Comparison of ENCODE assay signal across 8 cellular contexts in the genomic region with DNA sequence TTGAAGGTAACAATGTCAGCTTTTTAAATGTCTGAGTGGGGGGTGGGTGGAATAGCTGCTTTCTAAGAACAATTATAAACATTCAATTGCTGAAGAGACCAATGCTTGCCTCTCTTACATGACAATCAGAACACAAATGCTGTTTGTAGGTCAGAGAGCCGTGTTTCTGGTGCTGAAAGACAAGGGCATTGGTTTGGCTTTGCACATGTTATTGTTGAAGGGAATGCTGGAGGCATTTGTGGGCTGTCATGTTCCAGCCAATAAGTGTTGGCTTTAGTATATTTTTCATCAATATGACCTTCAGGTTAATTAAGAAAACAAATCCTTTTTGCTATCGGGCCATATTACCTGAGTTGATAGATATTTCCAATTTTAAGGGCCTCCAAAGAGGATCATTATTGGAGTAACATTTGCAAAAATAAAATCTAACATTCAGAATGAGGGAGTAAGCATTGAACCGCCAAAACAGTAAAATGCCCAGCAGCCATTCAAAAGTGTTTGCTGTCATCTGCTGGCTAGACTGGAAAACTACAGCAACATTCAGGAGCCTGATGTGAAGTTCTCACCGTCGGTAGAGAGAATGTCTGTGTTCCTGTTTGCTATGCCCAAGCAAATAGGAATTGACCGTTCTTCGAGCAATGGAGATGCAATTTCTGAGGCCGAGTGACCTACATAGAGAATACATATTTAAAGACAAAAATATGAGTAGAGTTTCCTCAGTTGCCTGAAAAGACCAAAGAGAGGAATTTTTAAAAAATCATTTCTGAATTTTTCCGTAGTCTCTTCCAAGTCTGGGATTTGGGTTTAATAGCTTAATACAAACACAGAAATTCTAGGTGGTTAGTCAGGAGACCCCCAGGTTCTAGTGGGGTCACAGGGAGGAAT.
A peak's percentile ranks its signal among the peaks of the same experiment; 100 is the strongest.
DNase-seq lines count a peak whose midpoint lies in the region; ATAC-seq and TF ChIP-seq lines count a peak whose summit lies in the region.

No MANE protein-coding gene starts in this region.

- H3K36me3 ChIP-seq in SJCRH30: no peaks in the 10 kb centered on the region
- no peaks in the 10 kb centered on the region for H3K36me3 ChIP-seq in kidney epithelial cell (ENCODE audit: control insufficient read depth, insufficient read depth, low read length)
- H3K36me3 ChIP-seq in tibial nerve: no peaks in the 10 kb centered on the region

- peak in 2 of 3 donors; percentile 58 to 62 for ATAC-seq in natural killer cell
- ATAC-seq in natural killer cell treated with Interleukin-12 subunit alpha and Interleukin-12 subunit beta and Interleukin-15 and Interleukin-18, amount 100 ng/mL, for 72 hours: no peak

- no peak for TF ChIP-seq EP300 in Ishikawa (IDR thresholded peaks at IDR 0.05; ENCODE audit: borderline replicate concordance)
- TF ChIP-seq EP300 in tibial nerve (IDR thresholded peaks at IDR 0.05): no peak

- no peak overlapping the region for H3K4me3 ChIP-seq in SJCRH30
- no peak overlapping the region for H3K4me3 ChIP-seq in kidney epithelial cell (ENCODE audit: low read depth, low read length)
- H3K4me3 ChIP-seq in tibial nerve: no peak overlapping the region

- H3K27me3 ChIP-seq in SJCRH30 (peaks cover 4% of the 10 kb centered on the region), kidney epithelial cell (ENCODE audit: control insufficient read depth, insufficient read depth, low read length) (no peaks in the 10 kb centered on the region), tibial nerve (no peaks in the 10 kb centered on the region)

- H3K27ac ChIP-seq in SJCRH30 (no peak overlapping the region), tibial nerve (no peak overlapping the region)

- peak overlapping the region; percentile 21 to 45 for H3K27ac Mint-ChIP-seq in natural killer cell
- peak overlapping the region in 1 of 2 donors; percentile 38 for H3K27ac Mint-ChIP-seq in natural killer cell treated with Interleukin-12 subunit alpha and Interleukin-12 subunit beta and Interleukin-15 and Interleukin-18, amount 100 ng/mL, for 72 hours

- H3K9me3 Mint-ChIP-seq in natural killer cell: no peaks in the 10 kb centered on the region
- H3K9me3 Mint-ChIP-seq in natural killer cell treated with Interleukin-12 subunit alpha and Interleukin-12 subunit beta and Interleukin-15 and Interleukin-18, amount 100 ng/mL, for 72 hours: no peaks in the 10 kb centered on the region

- no peak for DNase-seq in natural killer cell
- DNase-seq in natural killer cell treated with Interleukin-12 subunit alpha and Interleukin-12 subunit beta and Interleukin-15 and Interleukin-18, amount 100 ng/mL, for 72 hours (ENCODE audit: low spot score): no peak
- peak; percentile 14 to 64 for DNase-seq in SJCRH30
- DNase-seq in central memory CD4-positive, alpha-beta T cell: peak; percentile 23
- no peak for DNase-seq in kidney epithelial cell (ENCODE audit: low read depth)
- DNase-seq in tibial nerve (ENCODE audit: low spot score in 2 of 2): peak in 1 of 2 donors; percentile 31
- DNase-seq in NCI-H1694 (lab: John Stamatoyannopoulos, UW): no peak

- WGBS in tibial nerve, 2 donors: 18 to 19% methylated on average over 9 of the region's 9 CpGs

- TF ChIP-seq POLR2A in tibial nerve (IDR thresholded peaks at IDR 0.05): no peak

- intact Hi-C loops in natural killer cell (cut with micrococcal nuclease): loop anchor here (1.0 to 5.0 kb wide), 2 partner anchors 222 to 680 kb away; no protein-coding TSS in a partner anchor

- peak; percentile 88 for TF ChIP-seq CTCF in natural killer cell (IDR thresholded peaks at IDR 0.05)
- peak; percentile 92 for TF ChIP-seq CTCF in kidney epithelial cell (IDR thresholded peaks at IDR 0.05; ENCODE audit: insufficient read depth, low read length, poor library complexity, severe bottlenecking)
- peak; percentile 65 to 88 (median 76) for TF ChIP-seq CTCF in tibial nerve (IDR thresholded peaks at IDR 0.05)

- H3K4me3 Mint-ChIP-seq in natural killer cell: no peak overlapping the region
- no peak overlapping the region for H3K4me3 Mint-ChIP-seq in natural killer cell treated with Interleukin-12 subunit alpha and Interleukin-12 subunit beta and Interleukin-15 and Interleukin-18, amount 100 ng/mL, for 72 hours

- H3K4me1 Mint-ChIP-seq in natural killer cell: peaks cover 20 to 21% of the 10 kb centered on the region in 2 donors
- peaks cover 9 to 11% of the 10 kb centered on the region in 2 donors for H3K4me1 Mint-ChIP-seq in natural killer cell treated with Interleukin-12 subunit alpha and Interleukin-12 subunit beta and Interleukin-15 and Interleukin-18, amount 100 ng/mL, for 72 hours (ENCODE audit: low read depth in 2 of 2)

- no peaks in the 10 kb centered on the region for H3K4me1 ChIP-seq in SJCRH30
- peaks cover 0 to 23% (median 4%) of the 10 kb centered on the region in 4 donors for H3K4me1 ChIP-seq in tibial nerve

- peaks cover 18% of the 10 kb centered on the region for H3K36me3 Mint-ChIP-seq in natural killer cell
- peaks cover 10% of the 10 kb centered on the region for H3K36me3 Mint-ChIP-seq in natural killer cell treated with Interleukin-12 subunit alpha and Interleukin-12 subunit beta and Interleukin-15 and Interleukin-18, amount 100 ng/mL, for 72 hours

- H3K9me3 ChIP-seq in SJCRH30 (replicated peaks): no peaks in the 10 kb centered on the region
- H3K9me3 ChIP-seq in tibial nerve: peaks cover 0 to 4% (median 0%) of the 10 kb centered on the region in 4 donors

- no peaks in the 10 kb centered on the region for H3K27me3 Mint-ChIP-seq in natural killer cell (ENCODE audit: low read depth in 2 of 2)
- H3K27me3 Mint-ChIP-seq in natural killer cell treated with Interleukin-12 subunit alpha and Interleukin-12 subunit beta and Interleukin-15 and Interleukin-18, amount 100 ng/mL, for 72 hours: no peaks in the 10 kb centered on the region

- TF ChIP-seq RAD21 in Ishikawa (IDR thresholded peaks at IDR 0.05; ENCODE audit: low read depth): peak; percentile 88

TF ChIP-seq in Ishikawa, 13 proteins besides CTCF, POLR2A, EP300 and RAD21:
- TF ChIP-seq CEBPB (IDR thresholded peaks at IDR 0.05): no peak
- TF ChIP-seq MAX (IDR thresholded peaks at IDR 0.05): no peak
- TF ChIP-seq CREB1 (IDR thresholded peaks at IDR 0.05; ENCODE audit: low read depth): no peak
- TF ChIP-seq TAF1 (IDR thresholded peaks at IDR 0.05; ENCODE audit: low read depth): no peak
- TF ChIP-seq NFIC (IDR thresholded peaks at IDR 0.05): no peak
- TF ChIP-seq EGR1 (IDR thresholded peaks at IDR 0.05): no peak
- TF ChIP-seq TCF12 (IDR thresholded peaks at IDR 0.05; ENCODE audit: low read depth): no peak
- TF ChIP-seq, protein P1, sequence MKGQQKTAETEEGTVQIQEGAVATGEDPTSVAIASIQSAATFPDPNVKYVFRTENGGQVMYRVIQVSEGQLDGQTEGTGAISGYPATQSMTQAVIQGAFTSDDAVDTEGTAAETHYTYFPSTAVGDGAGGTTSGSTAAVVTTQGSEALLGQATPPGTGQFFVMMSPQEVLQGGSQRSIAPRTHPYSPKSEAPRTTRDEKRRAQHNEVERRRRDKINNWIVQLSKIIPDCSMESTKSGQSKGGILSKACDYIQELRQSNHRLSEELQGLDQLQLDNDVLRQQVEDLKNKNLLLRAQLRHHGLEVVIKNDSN (IDR thresholded peaks at IDR 0.05): no peak
- TF ChIP-seq TEAD4 (IDR thresholded peaks at IDR 0.05): no peak

Comparison
In these comparisons a context has a peak if more than half of its experiments do, and no peak if none do; other contexts are left out.
1. ATAC-seq: peak in natural killer cell (2 of 3); none in natural killer cell treated with Interleukin-12 subunit alpha and Interleukin-12 subunit beta and Interleukin-15 and Interleukin-18, amount 100 ng/mL, for 72 hours (0 of 2).
2. DNase-seq: peak in SJCRH30 (2 of 2) and central memory CD4-positive, alpha-beta T cell (single experiment); none in natural killer cell (single experiment), natural killer cell treated with Interleukin-12 subunit alpha and Interleukin-12 subunit beta and Interleukin-15 and Interleukin-18, amount 100 ng/mL, for 72 hours (single experiment), kidney epithelial cell (single experiment) and NCI-H1694 (single experiment).
3. Peak in every context shown above with its lines, with median percentiles within 50 percentile points of each other: CTCF ChIP-seq.